23 cellular contexts compared by ENCODE assay signal in genomic region chr5:114266374-114266773, GRCh38.
A peak's percentile ranks its signal among the peaks of the same experiment; 100 is the strongest.
DNase-seq lines count a peak whose midpoint lies in the region; ATAC-seq and TF ChIP-seq lines count a peak whose summit lies in the region.
"Had no signal": no experiment of that assay in that cellular context is flagged by ENCODE, and none has a peak within 500 bp of the region (broad histone marks: within the 10 kb centered on the region; RNA-seq: fewer than 3 reads in every experiment).

No MANE protein-coding gene starts in this region.

- H3K27ac Mint-ChIP-seq in GM23338: no peak overlapping the region
- H3K27ac Mint-ChIP-seq in effector memory CD8-positive, alpha-beta T cell: no peak overlapping the region
- H3K27ac Mint-ChIP-seq: T-cell had no signal

- DNase-seq in EH (ENCODE audit: low read depth) (peak; percentile 57), GM23338 (ENCODE audit: low spot score) (no peak), RWPE2 (ENCODE audit: low spot score) (no peak)
- no peak for DNase-seq in effector memory CD8-positive, alpha-beta T cell
- no peak for DNase-seq in activated T-cell treated with anti-CD3 and anti-CD28 coated beads, Interleukin-2, amount 50 U/mL, for 1 hour
- DNase-seq: CD4-positive, CD25-positive, alpha-beta regulatory T cell; DMS153; Kasumi-1; NCI-H1105 treated with DMSO at 0.1 percent for 48 hours; NCI-H2029; NCI-H446 treated with DMSO at 0.1 percent for 48 hours; NCI-H526; NCI-H82; NK-92 treated with Interleukin-12 subunit alpha and Interleukin-12 subunit beta, amount 100 ng/mL, for 24 hours; PC-3; RPMI8226; SHP77; T-cell had no signal

- peak overlapping the region; percentile 52; the same call in 1 of the 2 replicates for H2AFZ ChIP-seq in GM23338

- no peaks in the 10 kb centered on the region for H3K79me2 ChIP-seq in GM23338 (replicated peaks; ENCODE audit: insufficient read depth)

- peaks cover 5% of the 10 kb centered on the region; the same call in 2 of the 3 replicates for H3K4me1 Mint-ChIP-seq in GM23338
- no peaks in the 10 kb centered on the region for H3K4me1 Mint-ChIP-seq in effector memory CD8-positive, alpha-beta T cell (ENCODE audit: low read depth in 2 of 2)
- H3K4me1 Mint-ChIP-seq: CD4-positive, CD25-positive, alpha-beta regulatory T cell; T-cell had no signal

- H3K4me3 ChIP-seq in GM23338 (no peak overlapping the region), RWPE2 (ENCODE audit: severe bottlenecking) (no peak overlapping the region), mesodermal cell (ENCODE audit: extremely low read depth, insufficient read depth, low read length, poor library complexity, severe bottlenecking) (no peak overlapping the region)
- H3K4me3 ChIP-seq: BLaER1, K562 had no signal

- H3K9me2 ChIP-seq in GM23338 (ENCODE audit: insufficient read depth): no peaks in the 10 kb centered on the region

- H3K27me3 Mint-ChIP-seq in GM23338 (ENCODE audit: insufficient read depth, low read depth, poor library complexity): peaks cover 2% of the 10 kb centered on the region
- H3K27me3 Mint-ChIP-seq in effector memory CD8-positive, alpha-beta T cell: no peaks in the 10 kb centered on the region
- H3K27me3 Mint-ChIP-seq: CD4-positive, CD25-positive, alpha-beta regulatory T cell; T-cell had no signal

- H3K36me3 Mint-ChIP-seq in GM23338 (ENCODE audit: low read depth): no peaks in the 10 kb centered on the region
- H3K36me3 Mint-ChIP-seq in effector memory CD8-positive, alpha-beta T cell (ENCODE audit: insufficient read depth): no peaks in the 10 kb centered on the region
- H3K36me3 Mint-ChIP-seq: CD4-positive, CD25-positive, alpha-beta regulatory T cell; T-cell had no signal

- H3K4me2 ChIP-seq in GM23338: no peak overlapping the region
- H3K4me2 ChIP-seq: BLaER1 had no signal

- no CpG with 5 or more reads among the region's 1 CpG for WGBS in mesodermal cell (ENCODE audit: insufficient coverage in 2 of 2), 2 experiments

- H3K9me3 ChIP-seq in RWPE2 (ENCODE audit: severe bottlenecking): no peaks in the 10 kb centered on the region
- H3K9me3 ChIP-seq in mesodermal cell (ENCODE audit: control insufficient read depth, low read length): no peaks in the 10 kb centered on the region
- H3K9me3 ChIP-seq: BLaER1 had no signal

- no peaks in the 10 kb centered on the region for H3F3A ChIP-seq in GM23338 (replicated peaks; ENCODE audit: low read depth)

- no peaks in the 10 kb centered on the region for H3K27me3 ChIP-seq in GM23338 (ENCODE audit: insufficient read depth)
- H3K27me3 ChIP-seq in RWPE2 (ENCODE audit: insufficient read depth, poor library complexity, severe bottlenecking): peaks cover 20% of the 10 kb centered on the region
- H3K27me3 ChIP-seq: BLaER1 had no signal

- H3K4me1 ChIP-seq in GM23338 (ENCODE audit: insufficient read depth): no peaks in the 10 kb centered on the region
- no peaks in the 10 kb centered on the region for H3K4me1 ChIP-seq in RWPE2 (ENCODE audit: insufficient read depth, poor library complexity, severe bottlenecking)
- H3K4me1 ChIP-seq in mesodermal cell (ENCODE audit: control insufficient read depth, insufficient read depth, low read length, poor library complexity, severe bottlenecking): peaks cover 6% of the 10 kb centered on the region
- H3K4me1 ChIP-seq: BLaER1 had no signal

- TF ChIP-seq CTCF in GM23338 (conservative IDR thresholded peaks at IDR 0.05; ENCODE audit: low read depth in 2 of 2): no peak
- no peak for TF ChIP-seq CTCF in RWPE2 (IDR thresholded peaks at IDR 0.05; ENCODE audit: poor library complexity, severe bottlenecking)

- H3K36me3 ChIP-seq in GM23338 (ENCODE audit: insufficient read depth) (no peaks in the 10 kb centered on the region), RWPE2 (ENCODE audit: low read depth) (no peaks in the 10 kb centered on the region), mesodermal cell (ENCODE audit: control insufficient read depth, insufficient read depth, low read length) (no peaks in the 10 kb centered on the region)
- H3K36me3 ChIP-seq: BLaER1 had no signal

- ATAC-seq in GM23338: no peak
- ATAC-seq in RWPE2 (ENCODE audit: low read depth): peak; percentile 36; the same call in 1 of the 3 replicates
- no peak for ATAC-seq in effector memory CD8-positive, alpha-beta T cell (replicated peaks)
- ATAC-seq in GM21723 (IDR thresholded peaks at IDR 0.05; ENCODE audit: unreplicated experiment): no peak
- ATAC-seq: HepG2, K562, PC-3, T-cell had no signal

- no peaks in the 10 kb centered on the region for H3K9me3 Mint-ChIP-seq in GM23338
- H3K9me3 Mint-ChIP-seq in effector memory CD8-positive, alpha-beta T cell: peaks cover 0 to 3% of the 10 kb centered on the region in 2 donors
- H3K9me3 Mint-ChIP-seq: T-cell had no signal

- H4K20me1 ChIP-seq in GM23338 (replicated peaks; ENCODE audit: insufficient read depth): no peaks in the 10 kb centered on the region
- H4K20me1 ChIP-seq: BLaER1 had no signal

- H3K27ac ChIP-seq in GM23338 (ENCODE audit: low read depth): no peak overlapping the region
- no peak overlapping the region for H3K27ac ChIP-seq in RWPE2 (ENCODE audit: poor library complexity, severe bottlenecking)
- H3K27ac ChIP-seq in mesodermal cell (ENCODE audit: low read depth, low read length, severe bottlenecking): peak overlapping the region; percentile 29
- H3K27ac ChIP-seq: BLaER1 had no signal

- H3K4me3 Mint-ChIP-seq in GM23338: no peak overlapping the region
- H3K4me3 Mint-ChIP-seq in effector memory CD8-positive, alpha-beta T cell: no peak overlapping the region
- H3K4me3 Mint-ChIP-seq: CD4-positive, CD25-positive, alpha-beta regulatory T cell; T-cell had no signal

TF ChIP-seq in GM23338, 12 proteins besides CTCF, POLR2A, EP300 and RAD21 (continues in another document):
- TF ChIP-seq NANOG (IDR thresholded peaks at IDR 0.05; ENCODE audit: borderline replicate concordance): no peak
- no peak for TF ChIP-seq STAT1 (IDR thresholded peaks at IDR 0.05; ENCODE audit: unreplicated experiment)
- no peak for TF ChIP-seq ZNF462 (CRISPR knock-in tag; IDR thresholded peaks at IDR 0.05)
- TF ChIP-seq EZH2phosphoT487 (IDR thresholded peaks at IDR 0.05; ENCODE audit: unreplicated experiment): no peak
- TF ChIP-seq CREB1 (CRISPR knock-in tag; IDR thresholded peaks at IDR 0.05; ENCODE audit: low read depth): no peak
- no peak for TF ChIP-seq JUNB (IDR thresholded peaks at IDR 0.05; ENCODE audit: unreplicated experiment)
- TF ChIP-seq ZNF114 (CRISPR knock-in tag; IDR thresholded peaks at IDR 0.05): no peak
